9 cellular contexts compared by ENCODE assay signal in genomic region chr1:161164901-161165620, GRCh38. TPM values are rescaled to one million over a fixed set of nuclear protein-coding genes. Genes with fewer than 3 reads are reported as not detected.
DNase-seq lines count a peak whose midpoint lies in the region; FAIRE-seq and TF ChIP-seq lines count a peak whose summit lies in the region.
"Had no signal": no experiment of that assay in that cellular context is flagged by ENCODE, and none has a peak within 500 bp of the region (broad histone marks: within the 10 kb centered on the region; RNA-seq: fewer than 3 reads in every experiment).

No MANE protein-coding gene starts in this region.

- H3K27me3 ChIP-seq in esophagus squamous epithelium (no peaks in the 10 kb centered on the region), prostate gland (replicated peaks; ENCODE audit: insufficient read depth) (no peaks in the 10 kb centered on the region)

- intact Hi-C loops in esophagus squamous epithelium (cut with DNase I), result no loop called here
- intact Hi-C loops in prostate gland (cut with DNase I), result no loop called here

- H3K4me3 ChIP-seq in SK-N-MC (peak overlapping the region; percentile 90), esophagus squamous epithelium (peak overlapping the region; percentile 46 to 79 (median 67)), prostate gland (peak overlapping the region; percentile 53 to 61)

- H3K9me3 ChIP-seq in SK-N-MC (ENCODE audit: low read depth, low read length) (no peaks in the 10 kb centered on the region), esophagus squamous epithelium (no peaks in the 10 kb centered on the region), prostate gland (no peaks in the 10 kb centered on the region)

- DNase-seq in G401 (ENCODE audit: low spot score) (peak; percentile 26), SK-N-MC (ENCODE audit: low read depth, low spot score) (no peak), esophagus squamous epithelium (lab: John Stamatoyannopoulos, UW) (no peak), prostate gland (ENCODE audit: low spot score) (no peak), NCI-H1105 treated with DMSO at 0.1 percent for 48 hours (lab: John Stamatoyannopoulos, UW) (no peak), pons (ENCODE audit: low spot score) (no peak), H54 (ENCODE audit: insufficient read length, low spot score) (no peak), inferior parietal cortex (ENCODE audit: extremely low spot score) (no peak)

- no peak for TF ChIP-seq POLR2A in esophagus squamous epithelium (IDR thresholded peaks at IDR 0.05)
- TF ChIP-seq POLR2A in prostate gland (IDR thresholded peaks at IDR 0.05), result no peak
- TF ChIP-seq POLR2A in H54 (IDR thresholded peaks at IDR 0.05; ENCODE audit: low read depth, low read length), result no peak

- no peak overlapping the region for H3K27ac ChIP-seq in SK-N-MC
- peak overlapping the region; percentile 88 to 94 (median 93) for H3K27ac ChIP-seq in esophagus squamous epithelium
- peak overlapping the region; percentile 89 to 90 for H3K27ac ChIP-seq in prostate gland

- 53 to 60% methylated on average over 11 to 12 of the region's 14 CpGs for WGBS in esophagus squamous epithelium, 2 donors
- WGBS in prostate gland, result 54% methylated on average over 14 of the region's 14 CpGs

- TF ChIP-seq CTCF in esophagus squamous epithelium (IDR thresholded peaks at IDR 0.05) (no peak), prostate gland (IDR thresholded peaks at IDR 0.05) (no peak)

- FAIRE-seq in H54 (lab: Jason Lieb, UNC), result no peak
- FAIRE-seq: TTC549 had no signal

- H3K36me3 ChIP-seq in SK-N-MC (ENCODE audit: insufficient read depth, low read length) (peaks cover 25% of the 10 kb centered on the region; the same call in 1 of the 2 replicates), esophagus squamous epithelium (peaks cover 0 to 61% (median 4%) of the 10 kb centered on the region in 3 donors), prostate gland (no peaks in the 10 kb centered on the region)

- H3K9ac ChIP-seq in SK-N-MC (ENCODE audit: insufficient read length), result peak overlapping the region; percentile 66

- in situ Hi-C loops in G401 (cut with HindIII; ENCODE audit: low sequenced_read_pairs), result no loop called here

- H3K4me1 ChIP-seq in esophagus squamous epithelium, result peaks cover 32 to 60% (median 38%) of the 10 kb centered on the region in 3 donors
- peaks cover 2% of the 10 kb centered on the region for H3K4me1 ChIP-seq in prostate gland (replicated peaks)

RNA-seq across cellular contexts. Expression of gene PPOX, which starts 1.2 kb away (rescaled TPM):
- 22.7 and 27.2 TPM in 2 replicates for total RNA-seq in G401 (2014; rRNA removed; shearing (Covaris generic))
- total RNA-seq in esophagus squamous epithelium, result 10 to 100 TPM in 2 of 4 donors, 1 to 10 TPM in 2; 5.8 to 28.8 (median 11.7) TPM
- 10 to 100 TPM; 13.8 to 42.6 TPM for total RNA-seq in prostate gland

RNA-seq across cellular contexts. Expression of gene USP21, which starts 5.8 kb away (rescaled TPM):
- total RNA-seq in G401 (2014; rRNA removed; shearing (Covaris generic)), result 3.3 and 8.3 TPM in 2 replicates
- total RNA-seq in esophagus squamous epithelium, result 10 to 100 TPM; 12.1 to 20.4 (median 17.0) TPM
- total RNA-seq in prostate gland, result 10 to 100 TPM; 28.1 to 32.1 TPM

RNA-seq across cellular contexts. Expression of gene UFC1, which starts 11.3 kb away (rescaled TPM):
- total RNA-seq in G401 (2014; rRNA removed; shearing (Covaris generic)), result 70.8 and 72.9 TPM in 2 replicates
- total RNA-seq in esophagus squamous epithelium, result 10 to 100 TPM; 68.3 to 79.9 (median 76.7) TPM
- 10 to 100 TPM; 71.3 to 72.8 TPM for total RNA-seq in prostate gland

RNA-seq across cellular contexts. Expression of gene B4GALT3, which starts 12.2 kb away (rescaled TPM):
- 19.4 and 27.9 TPM in 2 replicates for total RNA-seq in G401 (2014; rRNA removed; shearing (Covaris generic))
- 10 to 100 TPM; 16.1 to 29.9 (median 18.1) TPM for total RNA-seq in esophagus squamous epithelium
- total RNA-seq in prostate gland, result 10 to 100 TPM; 38.2 to 68.7 TPM

RNA-seq across cellular contexts. Expression of gene DEDD, which starts 32.6 kb away (rescaled TPM):
- 22.9 and 48.1 TPM in 2 replicates for total RNA-seq in G401 (2014; rRNA removed; shearing (Covaris generic))
- total RNA-seq in esophagus squamous epithelium, result 10 to 100 TPM; 16.6 to 32.8 (median 27.2) TPM
- 10 to 100 TPM; 30.1 to 41.5 TPM for total RNA-seq in prostate gland
